Comparison of ENCODE assay signal across 8 cellular contexts in genomic region chr4:86939737-86940141, GRCh38. TPM values are rescaled to one million over a fixed set of nuclear protein-coding genes. Genes with fewer than 3 reads are reported as not detected.
DNase-seq lines count a peak whose midpoint lies in the region; ATAC-seq, FAIRE-seq and TF ChIP-seq lines count a peak whose summit lies in the region.

No MANE protein-coding gene starts in this region.

- H3K79me1 ChIP-seq in H9 (ENCODE audit: insufficient read depth, low read depth, low read length, poor library complexity, severe bottlenecking): no peaks in the 10 kb centered on the region

- no peak overlapping the region for H3K56ac ChIP-seq in H9 (ENCODE audit: insufficient read length, low read depth, low read length)

- H3K9me3 ChIP-seq in H9 (ENCODE audit: control insufficient read depth, low read depth, low read length): no peaks in the 10 kb centered on the region
- no peaks in the 10 kb centered on the region for H3K9me3 ChIP-seq in kidney (ENCODE audit: control insufficient read depth in 1 of 2, low read length in 2 of 2)

- H3K27ac ChIP-seq in H9 (ENCODE audit: insufficient read length, low read depth, low read length) (no peak overlapping the region), kidney (ENCODE audit: low read depth in 2 of 2, low read length in 2 of 2) (peak overlapping the region; percentile 58 to 59)

- H3K4me1 ChIP-seq in H9 (ENCODE audit: insufficient read depth, low read length) (peaks cover 3% of the 10 kb centered on the region; the same call in 1 of the 2 replicates), kidney (ENCODE audit: control insufficient read depth in 1 of 2, insufficient read depth in 1 of 2, low read depth in 1 of 2, low read length in 2 of 2) (peaks cover 21 to 27% of the 10 kb centered on the region in 2 donors)

- 0 out of 5 replicates have a peak overlapping the region, but pooled peaks of 1 of the 2 experiments have one; percentile 19 for H3K4me3 Mint-ChIP-seq in H9

- H2BK12ac ChIP-seq in H9 (ENCODE audit: insufficient read length, low read depth, low read length): no peak overlapping the region

- H3K4ac ChIP-seq in H9 (ENCODE audit: low read depth, low read length): no peak overlapping the region

- H2BK20ac ChIP-seq in H9 (ENCODE audit: low read depth, low read length, poor library complexity, severe bottlenecking): no peak overlapping the region

- no peak overlapping the region for H2BK15ac ChIP-seq in H9 (ENCODE audit: low read depth, low read length)

- no peak overlapping the region for H3K23ac ChIP-seq in H9 (ENCODE audit: insufficient read length, low read depth, low read length)

- H3K14ac ChIP-seq in H9 (ENCODE audit: insufficient read depth, low read length): no peak overlapping the region

- intact Hi-C loops in kidney (cut with DNase I): no loop called here

- no peak overlapping the region for H3K9ac ChIP-seq in H9 (ENCODE audit: extremely low read depth, insufficient read length, low read length)
- H3K9ac ChIP-seq in kidney (ENCODE audit: low read length in 2 of 2): peak overlapping the region in 1 of 2 donors; percentile 30

- H3K36me3 Mint-ChIP-seq in H9 (ENCODE audit: insufficient read depth in 1 of 3, low read depth in 3 of 3): peaks cover 0 to 2% (median 0%) of the 10 kb centered on the region in 3 experiments; a peak in 3 of 7 replicates

- FAIRE-seq in kidney (lab: Jason Lieb, UNC): no peak

- H3K4me3 ChIP-seq in kidney (ENCODE audit: low read length in 2 of 2): peak overlapping the region; percentile 12 to 17

- peaks cover 11% of the 10 kb centered on the region for H3K23me2 ChIP-seq in H9 (ENCODE audit: insufficient read length, low read depth, low read length, poor library complexity, severe bottlenecking)

- H2BK5ac ChIP-seq in H9 (ENCODE audit: insufficient read length, low read length): no peak overlapping the region

- H3K36me3 ChIP-seq in kidney (ENCODE audit: control insufficient read depth in 1 of 2, insufficient read depth in 2 of 2, low read length in 2 of 2): no peaks in the 10 kb centered on the region

- WGBS in H9 (ENCODE audit: extremely low coverage, insufficient read length, low lambda C conversion rate): no CpG with 5 or more reads among the region's 5 CpGs

- H4K8ac ChIP-seq in H9 (replicated peaks; ENCODE audit: insufficient read length, low read depth, low read length): no peak overlapping the region

- ATAC-seq in GM18858 (IDR thresholded peaks at IDR 0.05; ENCODE audit: unreplicated experiment): peak; percentile 73

- H3K79me2 ChIP-seq in H9 (ENCODE audit: insufficient read depth, low read length): peaks cover 44% of the 10 kb centered on the region

- TF ChIP-seq CTCF in H9 (conservative IDR thresholded peaks at IDR 0.05) (no peak), kidney (IDR thresholded peaks at IDR 0.05; ENCODE audit: borderline replicate concordance, extremely low read depth, insufficient read depth) (no peak)

- H3K4me2 ChIP-seq in H9 (ENCODE audit: insufficient read depth, insufficient read length, low read length): no peak overlapping the region

- DNase-seq in H9 (no peak), NCI-H526 treated with DMSO at 0.1 percent for 48 hours (lab: John Stamatoyannopoulos, UW) (peak; percentile 83), kidney (no peak), SIG-M5 (lab: John Stamatoyannopoulos, UW) (no peak), OCI-M1 (lab: John Stamatoyannopoulos, UW) (no peak), middle frontal gyrus (ENCODE audit: extremely low spot score, low spot score) (no peak), AG20443 (ENCODE audit: low spot score) (no peak)

- no peaks in the 10 kb centered on the region for H3K27me3 Mint-ChIP-seq in H9 (ENCODE audit: low read depth)

- H4K91ac ChIP-seq in H9 (ENCODE audit: insufficient read length, low read depth, low read length): no peak overlapping the region

- no peaks in the 10 kb centered on the region for H3K27me3 ChIP-seq in H9 (ENCODE audit: insufficient read depth, low read length)

- peaks cover 47 to 48% of the 10 kb centered on the region in 2 experiments for H3K4me1 Mint-ChIP-seq in H9

- H3T11ph ChIP-seq in H9 (ENCODE audit: low read length): no peak overlapping the region

- no peak overlapping the region for H2AFZ ChIP-seq in H9 (ENCODE audit: low read length)

- H3K27ac Mint-ChIP-seq in H9: peak overlapping the region in 2 of 3 experiments; percentile 70 to 72; a peak in 3 of 7 replicates

- H4K5ac ChIP-seq in H9 (ENCODE audit: insufficient read length, low read depth, low read length): no peak overlapping the region

- no peak overlapping the region for H2AK5ac ChIP-seq in H9 (ENCODE audit: insufficient read length, low read length)

- peaks cover 3% of the 10 kb centered on the region for H4K20me1 ChIP-seq in H9 (ENCODE audit: control insufficient read depth, insufficient read depth, insufficient read length)

- H3K18ac ChIP-seq in H9 (ENCODE audit: insufficient read length, low read depth, low read length): no peak overlapping the region

- no peaks in the 10 kb centered on the region for H3K9me3 Mint-ChIP-seq in H9

- H2BK120ac ChIP-seq in H9 (ENCODE audit: low read depth, low read length, poor library complexity, severe bottlenecking): no peak overlapping the region

RNA-seq across cellular contexts. Expression of gene AFF1, which starts 4.9 kb away (rescaled TPM):
- total RNA-seq in H9 (2021) (68.9 and 74.5 TPM in 2 replicates), kidney (187 TPM)
- 13.4 TPM for polyA plus RNA-seq in kidney (ENCODE audit: insufficient read depth, low read depth, low replicate concordance)

RNA-seq across cellular contexts. Expression of gene C4orf36, which starts 47.5 kb away (rescaled TPM):
- total RNA-seq in H9 (2021) (1.8 and 2.2 TPM in 2 replicates), kidney (2.0 TPM)
- not detected for polyA plus RNA-seq in kidney (ENCODE audit: insufficient read depth, low read depth, low replicate concordance)
